ENCODE assay signal across 28 cellular contexts in the genomic region with DNA sequence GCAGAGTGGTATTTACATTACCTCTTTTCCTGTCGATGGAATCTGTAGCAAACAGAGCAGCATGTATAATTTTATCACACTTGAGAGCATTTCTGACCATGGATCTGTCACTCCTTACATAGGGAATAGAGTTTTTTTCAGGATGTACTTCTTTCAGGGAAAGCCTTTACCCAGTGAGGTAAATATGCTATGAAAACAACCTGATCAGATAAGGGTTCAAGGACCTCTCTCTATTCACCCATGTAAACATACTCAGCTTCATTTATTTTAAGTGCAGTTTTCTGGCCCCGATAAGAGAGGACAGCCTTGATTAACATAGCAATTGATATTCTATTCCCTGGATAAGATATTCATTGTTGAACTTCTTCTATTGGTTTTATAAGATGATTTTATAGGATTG.
"Had no signal": no experiment of that assay in that cellular context is flagged by ENCODE, and none has a peak within 500 bp of the region (broad histone marks: within the 10 kb centered on the region; RNA-seq: fewer than 3 reads in every experiment).

No MANE protein-coding gene starts in this region.

- DNase-seq: hippocampal formation; kidney glomerular epithelial cell; left cardiac atrium; lower lobe of right lung; mammary epithelial cell; mesenchymal stem cell; naive B cell; natural killer cell; nephron progenitor cell; occipital lobe; right lobe of liver; stimulated activated CD4-positive, alpha-beta T cell treated with anti-CD3 and anti-CD28 coated beads, Interleukin-1b, Interleukin-23, amount 100 ng/mL, for 48 hours; stimulated activated CD4-positive, alpha-beta T cell treated with anti-CD3 and anti-CD28 coated beads, Interleukin-2, amount 100 ng/mL, for 48 hours; stimulated activated CD4-positive, alpha-beta T cell treated with anti-CD3 and anti-CD28 coated beads, Interleukin-4, amount 100 ng/mL, for 4 hours; stimulated activated CD8-positive, alpha-beta memory T cell treated with anti-CD3 and anti-CD28 coated beads, Interleukin-4, amount 100 ng/mL, for 48 hours; stimulated activated naive CD4-positive, alpha-beta T cell treated with Interleukin-2 at 50 U/mL for 16 hours; stimulated activated naive CD8-positive, alpha-beta T cell treated with anti-CD3 and anti-CD28 coated beads, Interleukin-15, amount 100 ng/mL, for 72 hours; substantia nigra; uterus had no signal

- H3K27me3 ChIP-seq: neural progenitor cell, neutrophil, right atrium auricular region, right lobe of liver had no signal

- H3K36me3 ChIP-seq: lower lobe of right lung, neural progenitor cell, neutrophil, right atrium auricular region, right lobe of liver, tibial nerve, uterus had no signal

- H2AFZ ChIP-seq: neural progenitor cell, parathyroid adenoma had no signal

- H3K9me3 ChIP-seq: lower lobe of right lung, neutrophil, right atrium auricular region, right lobe of liver, tibial nerve, uterus had no signal

- H3K27ac ChIP-seq: lower lobe of right lung, neural progenitor cell, neutrophil, parathyroid adenoma, right atrium auricular region, right lobe of liver, tibial nerve, uterus had no signal

- H3K4me1 ChIP-seq: lower lobe of right lung, neural progenitor cell, parathyroid adenoma, right atrium auricular region, right lobe of liver, tibial nerve, uterus had no signal

- ATAC-seq: left cardiac atrium; left lobe of liver; natural killer cell; stimulated activated memory B cell treated with anti-CD40 and anti-IgM and Interleukin-4, amounts not matched to agents 10 μg/mL and 1 μg/mL and 100 μg/mL, for 72 hours; stimulated activated naive CD8-positive, alpha-beta T cell treated with anti-CD3 and anti-CD28 coated beads, Interleukin-15, amount 100 ng/mL, for 72 hours had no signal

- H3K4me2 ChIP-seq: neural progenitor cell, smooth muscle cell had no signal

- H3K9ac ChIP-seq: neural progenitor cell, parathyroid adenoma had no signal

- H3K4me3 ChIP-seq: lower lobe of right lung, neural progenitor cell, right atrium auricular region, right lobe of liver, smooth muscle cell, tibial nerve, uterus had no signal

- H3K79me2 ChIP-seq: parathyroid adenoma had no signal

- FAIRE-seq: keratinocyte had no signal
